In genomic region chr2:46298272-46298521, GRCh38 we compare ENCODE assay signal across 8 cellular contexts. TPM values are rescaled to one million over a fixed set of nuclear protein-coding genes. Genes with fewer than 3 reads are reported as not detected.
DNase-seq lines count a peak whose midpoint lies in the region; ATAC-seq, FAIRE-seq and TF ChIP-seq lines count a peak whose summit lies in the region.

No MANE protein-coding gene starts in this region.

- H3K36me3 ChIP-seq in HUES48 (ENCODE audit: control insufficient read depth, insufficient read depth, low read length) = no peaks in the 10 kb centered on the region
- H3K36me3 ChIP-seq in iPS-20b (ENCODE audit: insufficient read depth, low read depth, low read length) = no peaks in the 10 kb centered on the region
- no peaks in the 10 kb centered on the region for H3K36me3 ChIP-seq in spleen

- TF ChIP-seq CTCF in spleen (IDR thresholded peaks at IDR 0.05 in 8 of 11, conservative IDR thresholded peaks at IDR 0.05 in 3 of 11) = no peak

- no peak for TF ChIP-seq POLR2A in spleen (IDR thresholded peaks at IDR 0.05)

- H3K4me1 ChIP-seq in HUES48 (ENCODE audit: control insufficient read depth, insufficient read depth, low read length) (peaks cover 26% of the 10 kb centered on the region), iPS-20b (ENCODE audit: insufficient read depth, low read length) (peaks cover 8% of the 10 kb centered on the region; the same call in 1 of the 2 replicates), spleen (peaks cover 5 to 71% (median 43%) of the 10 kb centered on the region in 6 donors)

- intact Hi-C loops in spleen (cut with DNase I; ENCODE audit: low total_unique reads) = loop anchor here (2.0 kb wide), 1 partner anchor 51 kb away; no protein-coding TSS in a partner anchor

- H3K27ac ChIP-seq in HUES48 (ENCODE audit: low read depth, low read length) (no peak overlapping the region), adipose tissue (ENCODE audit: low read depth, low read length) (peak overlapping the region; percentile 40), iPS-20b (ENCODE audit: low read length) (no peak overlapping the region), spleen (peak overlapping the region; percentile 81 to 96 (median 92))

- no peak overlapping the region for H3K9ac ChIP-seq in HUES48 (ENCODE audit: low read depth, low read length)
- no peak overlapping the region for H3K9ac ChIP-seq in iPS-20b (ENCODE audit: low read depth, low read length)

- H3K4me3 ChIP-seq in HUES48 (ENCODE audit: low read depth, low read length) (peak overlapping the region; percentile 66), iPS-20b (ENCODE audit: low read length) (peak overlapping the region; percentile 77), spleen (peak overlapping the region; percentile 53 to 93 (median 78))

- WGBS in adipose tissue, 3 donors = 1 to 2% (median 1%) methylated on average over 19 of the region's 19 CpGs
- WGBS in spleen, 5 donors = 1 to 3% (median 1%) methylated on average over 14 to 19 of the region's 19 CpGs

- DNase-seq in spleen (no peak), GM19239 (ENCODE audit: insufficient read length, low spot score) (no peak), COLO668 (lab: John Stamatoyannopoulos, UW; ENCODE audit: unreplicated experiment) (no peak)

- no peak for FAIRE-seq in GM19239 (lab: Jason Lieb, UNC)

- ATAC-seq in GM19452 (IDR thresholded peaks at IDR 0.05; ENCODE audit: unreplicated experiment) = no peak
- ATAC-seq in GM18858 (IDR thresholded peaks at IDR 0.05; ENCODE audit: unreplicated experiment) = no peak

- H3K27me3 ChIP-seq in HUES48 (ENCODE audit: control insufficient read depth, insufficient read depth, low read length) (peaks cover 88% of the 10 kb centered on the region), iPS-20b (ENCODE audit: insufficient read depth, low read length) (peaks cover 93% of the 10 kb centered on the region), spleen (replicated peaks in 1 of 7) (peaks cover 0 to 67% (median 27%) of the 10 kb centered on the region in 7 donors)

- H3K9me3 ChIP-seq in HUES48 (ENCODE audit: control insufficient read depth, insufficient read depth, low read length) (no peaks in the 10 kb centered on the region), iPS-20b (ENCODE audit: insufficient read depth, low read depth, low read length) (no peaks in the 10 kb centered on the region; the same call in 1 of the 2 replicates), spleen (no peaks in the 10 kb centered on the region)

RNA-seq across cellular contexts. Expression of gene EPAS1, which starts 1.0 kb away (rescaled TPM):
- polyA plus RNA-seq in adipose tissue = 100 to 1,000 TPM in 2 of 3 donors, 10 to 100 TPM in 1; 48.1 to 314 (median 202) TPM
- total RNA-seq in spleen = 100 to 1,000 TPM; 145 to 330 (median 233) TPM
- polyA plus RNA-seq in spleen = 10 to 100 TPM; 30.5 to 58.1 (median 38.5) TPM

Comparison
In these comparisons a context has a peak if more than half of its experiments do, and no peak if none do; other contexts are left out.
1. H3K27ac ChIP-seq: peak in adipose tissue (single experiment) and spleen (8 of 8); none in HUES48 (single experiment) and iPS-20b (single experiment).
2. Peak in every context shown above with its lines, with median percentiles within 50 percentile points of each other: H3K4me3 ChIP-seq.